Comparison of ENCODE assay signal across 9 cellular contexts in genomic region chr11:118610220-118610772, GRCh38. TPM values are rescaled to one million over a fixed set of nuclear protein-coding genes. Genes with fewer than 3 reads are reported as not detected.
A peak's percentile ranks its signal among the peaks of the same experiment; 100 is the strongest.
DNase-seq lines count a peak whose midpoint lies in the region; ATAC-seq and TF ChIP-seq lines count a peak whose summit lies in the region.
"Had no signal": no experiment of that assay in that cellular context is flagged by ENCODE, and none has a peak within 500 bp of the region (broad histone marks: within the 10 kb centered on the region; RNA-seq: fewer than 3 reads in every experiment).

No MANE protein-coding gene starts in this region.

- H3K27me3 Mint-ChIP-seq in GM23338 (ENCODE audit: insufficient read depth, low read depth, poor library complexity): peaks cover 68% of the 10 kb centered on the region
- peaks cover 23% of the 10 kb centered on the region for H3K27me3 Mint-ChIP-seq in activated T-helper 1 cell treated with anti-CD3 and anti-CD28 coated beads, Interleukin-12 subunit alpha, Interleukin-12 subunit beta, Interleukin-2, Interleukin-4 antibody, amounts not matched to agents 30 ng/mL and 10 ng/mL and 1 ng/mL, durations not matched to agents 14 hours and 24 hours and 36 hours (ENCODE audit: insufficient read depth)

- peak overlapping the region; percentile 91 for H3K4me2 ChIP-seq in GM23338
- peak overlapping the region; percentile 85 for H3K4me2 ChIP-seq in skeletal muscle satellite cell (ENCODE audit: low read length)

- intact Hi-C loops in activated T-helper 1 cell treated with anti-CD3 and anti-CD28 coated beads, Interleukin-12 subunit alpha, Interleukin-12 subunit beta, Interleukin-2, Interleukin-4 antibody, amounts not matched to agents 30 ng/mL and 10 ng/mL and 1 ng/mL, durations not matched to agents 14 hours and 24 hours and 36 hours (cut with micrococcal nuclease): loop anchor here (2.0 kb wide), 1 partner anchor 465 kb away; no protein-coding TSS in a partner anchor
- intact Hi-C loops in left colon (cut with DNase I, micrococcal nuclease): no loop called here

- H3K27me3 ChIP-seq in GM23338 (ENCODE audit: insufficient read depth): peaks cover 66% of the 10 kb centered on the region
- no peaks in the 10 kb centered on the region for H3K27me3 ChIP-seq in right atrium auricular region
- H3K27me3 ChIP-seq in skeletal muscle satellite cell (ENCODE audit: control insufficient read depth, insufficient read depth, low read length): no peaks in the 10 kb centered on the region
- H3K27me3 ChIP-seq: SJSA1 had no signal

- TF ChIP-seq CTCF in GM23338 (conservative IDR thresholded peaks at IDR 0.05; ENCODE audit: low read depth in 2 of 2) (no peak), right atrium auricular region (IDR thresholded peaks at IDR 0.05) (no peak)

- H3K4me3 Mint-ChIP-seq in GM23338: peak overlapping the region; percentile 64
- H3K4me3 Mint-ChIP-seq in activated T-helper 1 cell treated with anti-CD3 and anti-CD28 coated beads, Interleukin-12 subunit alpha, Interleukin-12 subunit beta, Interleukin-2, Interleukin-4 antibody, amounts not matched to agents 30 ng/mL and 10 ng/mL and 1 ng/mL, durations not matched to agents 14 hours and 24 hours and 36 hours: peak overlapping the region; percentile 74

- H3K36me3 Mint-ChIP-seq in GM23338 (ENCODE audit: low read depth): peaks cover 4% of the 10 kb centered on the region; the same call in 1 of the 3 replicates
- H3K36me3 Mint-ChIP-seq in activated T-helper 1 cell treated with anti-CD3 and anti-CD28 coated beads, Interleukin-12 subunit alpha, Interleukin-12 subunit beta, Interleukin-2, Interleukin-4 antibody, amounts not matched to agents 30 ng/mL and 10 ng/mL and 1 ng/mL, durations not matched to agents 14 hours and 24 hours and 36 hours (ENCODE audit: low read depth): peaks cover 5% of the 10 kb centered on the region

- ATAC-seq in GM23338 (peak; percentile 7), left colon (no peak)

- H3K9me3 ChIP-seq in right atrium auricular region: no peaks in the 10 kb centered on the region
- no peaks in the 10 kb centered on the region for H3K9me3 ChIP-seq in skeletal muscle satellite cell (replicated peaks; ENCODE audit: low read length)
- H3K9me3 ChIP-seq: SJSA1 had no signal

- peaks cover 9% of the 10 kb centered on the region for H3F3A ChIP-seq in GM23338 (replicated peaks; ENCODE audit: low read depth)

- H4K20me1 ChIP-seq in GM23338 (replicated peaks; ENCODE audit: insufficient read depth): peaks cover 9% of the 10 kb centered on the region; the same call in 1 of the 2 replicates

- peak overlapping the region; percentile 30 for H3K9ac ChIP-seq in skeletal muscle satellite cell (ENCODE audit: low read depth, low read length)

- H3K27ac Mint-ChIP-seq in GM23338: no peak overlapping the region
- H3K27ac Mint-ChIP-seq in activated T-helper 1 cell treated with anti-CD3 and anti-CD28 coated beads, Interleukin-12 subunit alpha, Interleukin-12 subunit beta, Interleukin-2, Interleukin-4 antibody, amounts not matched to agents 30 ng/mL and 10 ng/mL and 1 ng/mL, durations not matched to agents 14 hours and 24 hours and 36 hours: peak overlapping the region; percentile 67

- peaks cover 3% of the 10 kb centered on the region; the same call in 2 of the 3 replicates for H3K9me3 Mint-ChIP-seq in GM23338
- no peaks in the 10 kb centered on the region for H3K9me3 Mint-ChIP-seq in activated T-helper 1 cell treated with anti-CD3 and anti-CD28 coated beads, Interleukin-12 subunit alpha, Interleukin-12 subunit beta, Interleukin-2, Interleukin-4 antibody, amounts not matched to agents 30 ng/mL and 10 ng/mL and 1 ng/mL, durations not matched to agents 14 hours and 24 hours and 36 hours

- H3K27ac ChIP-seq in GM23338 (ENCODE audit: low read depth): no peak overlapping the region
- H3K27ac ChIP-seq in right atrium auricular region: peak overlapping the region; percentile 89 to 90
- H3K27ac ChIP-seq: SJSA1 had no signal

- H3K36me3 ChIP-seq in GM23338 (ENCODE audit: insufficient read depth) (no peaks in the 10 kb centered on the region), right atrium auricular region (peaks cover 20% of the 10 kb centered on the region), skeletal muscle satellite cell (ENCODE audit: insufficient read depth, low read length) (peaks cover 26% of the 10 kb centered on the region)

- no peaks in the 10 kb centered on the region for H3K79me2 ChIP-seq in GM23338 (replicated peaks; ENCODE audit: insufficient read depth)

- H3K4me1 ChIP-seq in GM23338 (ENCODE audit: insufficient read depth) (peaks cover 55% of the 10 kb centered on the region), right atrium auricular region (peaks cover 0 to 78% of the 10 kb centered on the region in 2 donors), skeletal muscle satellite cell (ENCODE audit: control insufficient read depth, insufficient read depth, low read length) (peaks cover 55% of the 10 kb centered on the region)

- H3K4me1 Mint-ChIP-seq in GM23338: peaks cover 58% of the 10 kb centered on the region
- peaks cover 23% of the 10 kb centered on the region for H3K4me1 Mint-ChIP-seq in activated T-helper 1 cell treated with anti-CD3 and anti-CD28 coated beads, Interleukin-12 subunit alpha, Interleukin-12 subunit beta, Interleukin-2, Interleukin-4 antibody, amounts not matched to agents 30 ng/mL and 10 ng/mL and 1 ng/mL, durations not matched to agents 14 hours and 24 hours and 36 hours (ENCODE audit: low read depth)

- peak overlapping the region; percentile 95 for H2AFZ ChIP-seq in GM23338

- peak; percentile 58 for DNase-seq in GM23338 (ENCODE audit: low spot score)
- DNase-seq in activated T-helper 1 cell treated with anti-CD3 and anti-CD28 coated beads, Interleukin-12 subunit alpha, Interleukin-12 subunit beta, Interleukin-2, Interleukin-4 antibody, amounts not matched to agents 30 ng/mL and 10 ng/mL and 1 ng/mL, durations not matched to agents 14 hours and 24 hours and 36 hours (ENCODE audit: low spot score): no peak
- peak; percentile 57 for DNase-seq in right atrium auricular region (ENCODE audit: low spot score)
- DNase-seq in RPMI8226: no peak
- DNase-seq in NOMO-1 treated with dmso at 0.1 percent for 144 hours (lab: John Stamatoyannopoulos, UW; ENCODE audit: unreplicated experiment): no peak
- no peak for DNase-seq in left colon
- no peak for DNase-seq in HuH-7.5 (ENCODE audit: low spot score)

- no peaks in the 10 kb centered on the region for H3K9me2 ChIP-seq in GM23338 (ENCODE audit: insufficient read depth)

- H3K4me3 ChIP-seq in GM23338 (peak overlapping the region; percentile 72), right atrium auricular region (peak overlapping the region; percentile 57 to 72), skeletal muscle satellite cell (ENCODE audit: low read length) (peak overlapping the region; percentile 58)
- H3K4me3 ChIP-seq: SJSA1 had no signal

TF ChIP-seq in GM23338, 12 proteins besides CTCF, POLR2A, EP300 and RAD21:
- TF ChIP-seq EZH2phosphoT487 (IDR thresholded peaks at IDR 0.05; ENCODE audit: unreplicated experiment) (no peak), EZH2 (IDR thresholded peaks at IDR 0.05; ENCODE audit: low read depth, unreplicated experiment) (peak; percentile 54)
TF ChIP-seq in GM23338: peak in this region for 1.

RNA-seq across cellular contexts. Expression of gene PHLDB1, which starts 2.9 kb away (rescaled TPM):
- 85.2 and 93.9 TPM in 2 replicates for total RNA-seq in GM23338 (2014; rRNA removed; shearing (Covaris generic))
- polyA plus RNA-seq in GM23338 (2016; fragmentation: Nextera tagmentation; extraction: Ambion mirVana): 45.3 and 46.0 TPM in 2 replicates
- 0.86 and 1.4 TPM in 2 replicates for total RNA-seq in activated T-helper 1 cell treated with anti-CD3 and anti-CD28 coated beads, Interleukin-12 subunit alpha, Interleukin-12 subunit beta, Interleukin-2, Interleukin-4 antibody, amounts not matched to agents 30 ng/mL and 10 ng/mL and 1 ng/mL, durations not matched to agents 14 hours and 24 hours and 36 hours
- total RNA-seq in right atrium auricular region: 100 to 1,000 TPM; 102 to 105 TPM
- total RNA-seq in skeletal muscle satellite cell (2012; rRNA removed): 107 and 124 TPM in 2 replicates
- 10 to 100 TPM; 70.3 to 74.1 TPM for total RNA-seq in left colon

RNA-seq across cellular contexts. Expression of gene ARCN1, which starts 38.1 kb away (rescaled TPM):
- 106 and 109 TPM in 2 replicates for total RNA-seq in GM23338 (2014; rRNA removed; shearing (Covaris generic))
- 79.9 and 83.3 TPM in 2 replicates for polyA plus RNA-seq in GM23338 (2016; fragmentation: Nextera tagmentation; extraction: Ambion mirVana)
- total RNA-seq in activated T-helper 1 cell treated with anti-CD3 and anti-CD28 coated beads, Interleukin-12 subunit alpha, Interleukin-12 subunit beta, Interleukin-2, Interleukin-4 antibody, amounts not matched to agents 30 ng/mL and 10 ng/mL and 1 ng/mL, durations not matched to agents 14 hours and 24 hours and 36 hours: 162 and 165 TPM in 2 replicates
- total RNA-seq in right atrium auricular region (100 to 1,000 TPM; 103 to 111 TPM), left colon (100 to 1,000 TPM; 133 to 145 TPM)
- 161 and 162 TPM in 2 replicates for total RNA-seq in skeletal muscle satellite cell (2012; rRNA removed)

RNA-seq across cellular contexts. Expression of gene IFT46, which starts 44.6 kb away (rescaled TPM):
- total RNA-seq in GM23338 (2014; rRNA removed; shearing (Covaris generic)): 11.1 and 12.8 TPM in 2 replicates
- polyA plus RNA-seq in GM23338 (2016; fragmentation: Nextera tagmentation; extraction: Ambion mirVana): 4.3 and 4.6 TPM in 2 replicates
- 17.7 and 18.4 TPM in 2 replicates for total RNA-seq in activated T-helper 1 cell treated with anti-CD3 and anti-CD28 coated beads, Interleukin-12 subunit alpha, Interleukin-12 subunit beta, Interleukin-2, Interleukin-4 antibody, amounts not matched to agents 30 ng/mL and 10 ng/mL and 1 ng/mL, durations not matched to agents 14 hours and 24 hours and 36 hours
- total RNA-seq in right atrium auricular region: 10 to 100 TPM; 19.3 to 26.1 TPM
- total RNA-seq in skeletal muscle satellite cell (2012; rRNA removed): 31.2 and 40.6 TPM in 2 replicates
- 1 to 10 TPM; 6.4 to 10.0 TPM for total RNA-seq in left colon

Comparison
In these comparisons a context has a peak if more than half of its experiments do, and no peak if none do; other contexts are left out.
1. DNase-seq: peak in GM23338 (single experiment) and right atrium auricular region (single experiment); none in activated T-helper 1 cell treated with anti-CD3 and anti-CD28 coated beads, Interleukin-12 subunit alpha, Interleukin-12 subunit beta, Interleukin-2, Interleukin-4 antibody, amounts not matched to agents 30 ng/mL and 10 ng/mL and 1 ng/mL, durations not matched to agents 14 hours and 24 hours and 36 hours (single experiment), RPMI8226 (single experiment), NOMO-1 treated with dmso at 0.1 percent for 144 hours (single experiment), left colon (0 of 2) and HuH-7.5 (single experiment).
2. RNA of gene PHLDB1, which starts 2.9 kb away (total RNA-seq): 102 to 105 TPM in right atrium auricular region, 85.2 to 93.9 TPM in GM23338 and 70.3 to 74.1 TPM in left colon; 0.86 to 1.4 TPM in activated T-helper 1 cell treated with anti-CD3 and anti-CD28 coated beads, Interleukin-12 subunit alpha, Interleukin-12 subunit beta, Interleukin-2, Interleukin-4 antibody, amounts not matched to agents 30 ng/mL and 10 ng/mL and 1 ng/mL, durations not matched to agents 14 hours and 24 hours and 36 hours; every median in the first group is over 10 times any median in the second.
3. Peak in every context shown above with its lines, with median percentiles within 50 percentile points of each other: H3K4me3 ChIP-seq.